Comparison of ENCODE assay signal across 1 cellular context in the genomic region with DNA sequence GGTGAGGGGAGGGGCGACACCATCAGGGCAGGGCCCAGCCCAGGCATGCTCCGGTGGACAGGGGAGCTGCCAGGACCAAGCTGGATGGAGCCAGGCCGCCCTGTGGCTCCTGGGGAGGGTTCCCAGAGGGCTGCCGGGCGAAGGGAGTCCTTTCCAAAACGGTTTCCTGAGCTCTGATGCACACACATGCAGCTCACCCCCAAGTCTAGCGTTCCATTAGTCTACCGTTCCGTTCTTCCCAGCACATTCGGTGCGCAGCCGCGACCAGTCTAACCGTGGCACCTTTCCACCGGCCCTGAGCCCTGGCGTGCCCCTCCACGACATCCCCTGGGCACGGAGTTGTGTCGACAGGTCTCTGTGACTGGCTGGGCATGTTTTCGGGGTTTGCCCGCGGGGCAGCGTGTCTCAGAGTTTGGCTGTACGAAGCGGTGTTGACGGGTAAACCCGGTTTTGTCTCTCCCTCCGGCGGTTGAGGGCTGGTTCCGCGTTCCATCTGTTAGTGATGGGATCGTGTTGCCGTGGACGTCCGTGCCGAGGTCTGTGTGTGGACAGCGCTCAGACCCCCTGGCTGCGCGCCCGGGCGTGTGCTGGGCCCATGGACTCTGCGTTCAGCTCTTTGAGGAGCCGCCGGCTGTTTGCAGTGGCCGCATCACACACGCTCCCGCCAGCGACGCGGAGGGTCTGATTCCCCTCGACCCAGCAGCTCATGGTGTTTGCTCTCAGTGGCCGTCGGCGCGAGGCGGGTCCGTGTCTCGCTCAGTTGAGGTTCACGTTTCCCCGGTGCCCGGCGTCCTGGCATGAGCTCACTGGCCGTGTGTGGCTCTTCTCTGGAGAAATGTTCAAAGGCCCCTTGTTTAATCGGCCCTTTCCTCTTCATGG.
TF ChIP-seq lines count a peak whose summit lies in the region.

No MANE protein-coding gene starts in this region.

TF ChIP-seq in GM23338, 12 proteins besides CTCF, POLR2A, EP300 and RAD21 (continued from another document):
- TF ChIP-seq, protein P1, sequence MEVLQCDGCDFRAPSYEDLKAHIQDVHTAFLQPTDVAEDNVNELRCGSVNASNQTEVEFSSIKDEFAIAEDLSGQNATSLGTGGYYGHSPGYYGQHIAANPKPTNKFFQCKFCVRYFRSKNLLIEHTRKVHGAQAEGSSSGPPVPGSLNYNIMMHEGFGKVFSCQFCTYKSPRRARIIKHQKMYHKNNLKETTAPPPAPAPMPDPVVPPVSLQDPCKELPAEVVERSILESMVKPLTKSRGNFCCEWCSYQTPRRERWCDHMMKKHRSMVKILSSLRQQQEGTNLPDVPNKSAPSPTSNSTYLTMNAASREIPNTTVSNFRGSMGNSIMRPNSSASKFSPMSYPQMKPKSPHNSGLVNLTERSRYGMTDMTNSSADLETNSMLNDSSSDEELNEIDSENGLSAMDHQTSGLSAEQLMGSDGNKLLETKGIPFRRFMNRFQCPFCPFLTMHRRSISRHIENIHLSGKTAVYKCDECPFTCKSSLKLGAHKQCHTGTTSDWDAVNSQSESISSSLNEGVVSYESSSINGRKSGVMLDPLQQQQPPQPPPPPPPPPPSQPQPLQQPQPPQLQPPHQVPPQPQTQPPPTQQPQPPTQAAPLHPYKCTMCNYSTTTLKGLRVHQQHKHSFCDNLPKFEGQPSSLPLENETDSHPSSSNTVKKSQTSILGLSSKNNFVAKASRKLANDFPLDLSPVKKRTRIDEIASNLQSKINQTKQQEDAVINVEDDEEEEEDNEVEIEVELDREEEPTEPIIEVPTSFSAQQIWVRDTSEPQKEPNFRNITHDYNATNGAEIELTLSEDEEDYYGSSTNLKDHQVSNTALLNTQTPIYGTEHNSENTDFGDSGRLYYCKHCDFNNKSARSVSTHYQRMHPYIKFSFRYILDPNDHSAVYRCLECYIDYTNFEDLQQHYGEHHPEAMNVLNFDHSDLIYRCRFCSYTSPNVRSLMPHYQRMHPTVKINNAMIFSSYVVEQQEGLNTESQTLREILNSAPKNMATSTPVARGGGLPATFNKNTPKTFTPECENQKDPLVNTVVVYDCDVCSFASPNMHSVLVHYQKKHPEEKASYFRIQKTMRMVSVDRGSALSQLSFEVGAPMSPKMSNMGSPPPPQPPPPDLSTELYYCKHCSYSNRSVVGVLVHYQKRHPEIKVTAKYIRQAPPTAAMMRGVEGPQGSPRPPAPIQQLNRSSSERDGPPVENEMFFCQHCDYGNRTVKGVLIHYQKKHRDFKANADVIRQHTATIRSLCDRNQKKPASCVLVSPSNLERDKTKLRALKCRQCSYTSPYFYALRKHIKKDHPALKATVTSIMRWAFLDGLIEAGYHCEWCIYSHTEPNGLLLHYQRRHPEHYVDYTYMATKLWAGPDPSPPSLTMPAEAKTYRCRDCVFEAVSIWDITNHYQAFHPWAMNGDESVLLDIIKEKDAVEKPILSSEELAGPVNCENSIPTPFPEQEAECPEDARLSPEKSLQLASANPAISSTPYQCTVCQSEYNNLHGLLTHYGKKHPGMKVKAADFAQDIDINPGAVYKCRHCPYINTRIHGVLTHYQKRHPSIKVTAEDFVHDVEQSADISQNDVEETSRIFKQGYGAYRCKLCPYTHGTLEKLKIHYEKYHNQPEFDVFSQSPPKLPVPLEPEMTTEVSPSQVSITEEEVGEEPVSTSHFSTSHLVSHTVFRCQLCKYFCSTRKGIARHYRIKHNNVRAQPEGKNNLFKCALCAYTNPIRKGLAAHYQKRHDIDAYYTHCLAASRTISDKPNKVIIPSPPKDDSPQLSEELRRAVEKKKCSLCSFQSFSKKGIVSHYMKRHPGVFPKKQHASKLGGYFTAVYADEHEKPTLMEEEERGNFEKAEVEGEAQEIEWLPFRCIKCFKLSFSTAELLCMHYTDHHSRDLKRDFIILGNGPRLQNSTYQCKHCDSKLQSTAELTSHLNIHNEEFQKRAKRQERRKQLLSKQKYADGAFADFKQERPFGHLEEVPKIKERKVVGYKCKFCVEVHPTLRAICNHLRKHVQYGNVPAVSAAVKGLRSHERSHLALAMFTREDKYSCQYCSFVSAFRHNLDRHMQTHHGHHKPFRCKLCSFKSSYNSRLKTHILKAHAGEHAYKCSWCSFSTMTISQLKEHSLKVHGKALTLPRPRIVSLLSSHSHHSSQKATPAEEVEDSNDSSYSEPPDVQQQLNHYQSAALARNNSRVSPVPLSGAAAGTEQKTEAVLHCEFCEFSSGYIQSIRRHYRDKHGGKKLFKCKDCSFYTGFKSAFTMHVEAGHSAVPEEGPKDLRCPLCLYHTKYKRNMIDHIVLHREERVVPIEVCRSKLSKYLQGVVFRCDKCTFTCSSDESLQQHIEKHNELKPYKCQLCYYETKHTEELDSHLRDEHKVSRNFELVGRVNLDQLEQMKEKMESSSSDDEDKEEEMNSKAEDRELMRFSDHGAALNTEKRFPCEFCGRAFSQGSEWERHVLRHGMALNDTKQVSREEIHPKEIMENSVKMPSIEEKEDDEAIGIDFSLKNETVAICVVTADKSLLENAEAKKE (CRISPR knock-in tag; IDR thresholded peaks at IDR 0.05) = no peak
- TF ChIP-seq, protein P2, sequence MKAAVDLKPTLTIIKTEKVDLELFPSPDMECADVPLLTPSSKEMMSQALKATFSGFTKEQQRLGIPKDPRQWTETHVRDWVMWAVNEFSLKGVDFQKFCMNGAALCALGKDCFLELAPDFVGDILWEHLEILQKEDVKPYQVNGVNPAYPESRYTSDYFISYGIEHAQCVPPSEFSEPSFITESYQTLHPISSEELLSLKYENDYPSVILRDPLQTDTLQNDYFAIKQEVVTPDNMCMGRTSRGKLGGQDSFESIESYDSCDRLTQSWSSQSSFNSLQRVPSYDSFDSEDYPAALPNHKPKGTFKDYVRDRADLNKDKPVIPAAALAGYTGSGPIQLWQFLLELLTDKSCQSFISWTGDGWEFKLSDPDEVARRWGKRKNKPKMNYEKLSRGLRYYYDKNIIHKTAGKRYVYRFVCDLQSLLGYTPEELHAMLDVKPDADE (IDR thresholded peaks at IDR 0.05) = no peak
- no peak for TF ChIP-seq JUNB (IDR thresholded peaks at IDR 0.05; ENCODE audit: unreplicated experiment)
- no peak for TF ChIP-seq EZH2 (IDR thresholded peaks at IDR 0.05; ENCODE audit: low read depth, unreplicated experiment)
- no peak for TF ChIP-seq ZNF114 (CRISPR knock-in tag; IDR thresholded peaks at IDR 0.05)
- TF ChIP-seq POLR2AphosphoS5 (IDR thresholded peaks at IDR 0.05; ENCODE audit: low read depth) = no peak
- TF ChIP-seq EZH2phosphoT487 (IDR thresholded peaks at IDR 0.05; ENCODE audit: unreplicated experiment) = no peak
- no peak for TF ChIP-seq STAT1 (IDR thresholded peaks at IDR 0.05; ENCODE audit: unreplicated experiment)
- TF ChIP-seq NANOG (IDR thresholded peaks at IDR 0.05; ENCODE audit: borderline replicate concordance) = no peak
- no peak for TF ChIP-seq ZNF331 (CRISPR knock-in tag; IDR thresholded peaks at IDR 0.05; ENCODE audit: low read depth)
- no peak for TF ChIP-seq CREB1 (CRISPR knock-in tag; IDR thresholded peaks at IDR 0.05; ENCODE audit: low read depth)
TF ChIP-seq in GM23338: peak in this region for 0.
